26 cellular contexts compared by ENCODE assay signal in the genomic region with DNA sequence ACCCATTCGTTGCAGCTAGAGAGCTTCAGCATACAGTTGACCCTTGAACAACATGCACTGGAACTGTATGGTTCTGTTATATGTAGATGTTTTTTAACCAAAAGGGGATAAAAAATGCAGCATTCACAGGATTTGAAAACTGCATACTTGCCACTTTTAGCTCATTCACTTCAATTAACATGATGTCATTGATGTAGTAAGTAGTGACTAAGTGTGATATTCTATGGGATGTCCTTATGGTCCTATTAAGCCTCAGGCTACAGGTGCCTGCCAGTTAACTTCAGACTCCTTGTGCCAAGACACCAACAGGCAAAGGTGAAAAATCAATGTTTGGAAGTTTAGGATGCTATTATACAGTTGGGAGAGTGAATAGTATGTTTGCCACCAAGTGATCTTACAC.
A peak's percentile ranks its signal among the peaks of the same experiment; 100 is the strongest.
DNase-seq lines count a peak whose midpoint lies in the region; FAIRE-seq and TF ChIP-seq lines count a peak whose summit lies in the region.
"Had no signal": no experiment of that assay in that cellular context is flagged by ENCODE, and none has a peak within 500 bp of the region (broad histone marks: within the 10 kb centered on the region; RNA-seq: fewer than 3 reads in every experiment).

No MANE protein-coding gene starts in this region.

- H2BK120ac ChIP-seq in mesendoderm (ENCODE audit: low read depth, low read length): no peak overlapping the region

- no peak overlapping the region for H3K56ac ChIP-seq in mesendoderm (ENCODE audit: low read length)

- no peak overlapping the region for H2BK5ac ChIP-seq in mesendoderm (ENCODE audit: low read length)

- no peaks in the 10 kb centered on the region for H3K9me3 ChIP-seq in mammary epithelial cell (replicated peaks; ENCODE audit: insufficient read depth, low read length)
- H3K9me3 ChIP-seq: A549; BE2C; BLaER1 treated with 17β-estradiol and CSF1 and Interleukin-3, amounts not matched to agents 10 nM and 100 nM had no signal

- no peak overlapping the region for H3K9ac ChIP-seq in mammary epithelial cell (ENCODE audit: insufficient read depth, low read length)
- no peak overlapping the region for H3K9ac ChIP-seq in mesendoderm (ENCODE audit: low read length)
- H3K9ac ChIP-seq: BLaER1 treated with 17β-estradiol and CSF1 and Interleukin-3, amounts not matched to agents 10 nM and 100 nM had no signal

- H2AFZ ChIP-seq in mammary epithelial cell (ENCODE audit: low read depth, low read length): no peak overlapping the region

- in situ Hi-C loops in mammary epithelial cell (cut with MboI; ENCODE audit: low sequenced_read_pairs in 2 of 2) (no loop called here), GM13976 (cut with MboI; ENCODE audit: low sequenced_read_pairs, unreplicated experiment) (no loop called here)

- no peaks in the 10 kb centered on the region for H3K79me1 ChIP-seq in mesendoderm (ENCODE audit: low read length)

- H3K27ac ChIP-seq in mammary epithelial cell (ENCODE audit: insufficient read depth, low read depth, low read length): no peak overlapping the region
- H3K27ac ChIP-seq in mesendoderm (ENCODE audit: low read depth, low read length): no peak overlapping the region
- H3K27ac ChIP-seq: A549; BLaER1 treated with 17β-estradiol and CSF1 and Interleukin-3, amounts not matched to agents 10 nM and 100 nM had no signal

- H3K18ac ChIP-seq in mesendoderm (ENCODE audit: low read length): no peak overlapping the region

- CTCF ChIA-PET in MCF 10A (lab: Yijun Ruan, JAX): no interaction called here
- CTCF ChIA-PET in mammary epithelial cell (lab: Charles Lee; ENCODE audit: low non-redundant PET): interaction anchor here (0.6 kb wide), 1 partner anchor 969 kb away, joined by 7 read pairs; no protein-coding TSS in a partner anchor
- CTCF ChIA-PET in activated naive CD4-positive, alpha-beta T cell treated with anti-CD3 and anti-CD28 coated beads, Interleukin-2, amount 10 ng/mL, durations not matched to agents 7 days and 5 days (lab: Charles Lee): no interaction called here

- DNase-seq in MCF 10A (ENCODE audit: unreplicated experiment) (peak; percentile 29), mammary epithelial cell (no peak), M059J (ENCODE audit: low read depth) (peak; percentile 18), bronchial epithelial cell (ENCODE audit: low read depth) (peak; percentile 63), mesendoderm (peak; percentile 47), GM13976 (ENCODE audit: low spot score) (no peak)
- DNase-seq in activated naive CD4-positive, alpha-beta T cell treated with anti-CD3 and anti-CD28 coated beads, Interleukin-2, amount 10 ng/mL, durations not matched to agents 7 days and 5 days: no peak
- DNase-seq: 8988T; ACHN; AML-193; BE2C; CD4-positive, alpha-beta T cell; CD8-positive, alpha-beta memory T cell; DMS 273 treated with DMSO at 0.1 percent for 48 hours; DMS79; EL; GDM1; GOT3; H7; HCEC 1CT had no signal

- H4K20me1 ChIP-seq in mammary epithelial cell (ENCODE audit: insufficient read depth, low read length): no peaks in the 10 kb centered on the region
- H4K20me1 ChIP-seq: BLaER1 treated with 17β-estradiol and CSF1 and Interleukin-3, amounts not matched to agents 10 nM and 100 nM had no signal

- no peaks in the 10 kb centered on the region for H3K79me2 ChIP-seq in mammary epithelial cell (ENCODE audit: insufficient read depth, low read length)
- no peaks in the 10 kb centered on the region for H3K79me2 ChIP-seq in mesendoderm (ENCODE audit: control insufficient read depth, insufficient read depth, low read length)

- no peak overlapping the region for H3K27ac Mint-ChIP-seq in MCF 10A (ENCODE audit: low read depth, unreplicated experiment)
- H3K27ac Mint-ChIP-seq in activated naive CD4-positive, alpha-beta T cell treated with anti-CD3 and anti-CD28 coated beads, Interleukin-2, amount 10 ng/mL, durations not matched to agents 7 days and 5 days: no peak overlapping the region
- H3K27ac Mint-ChIP-seq: CD14-positive monocyte; CD4-positive, alpha-beta T cell; CD8-positive, alpha-beta memory T cell had no signal

- no peaks in the 10 kb centered on the region for H3K27me3 Mint-ChIP-seq in MCF 10A (ENCODE audit: insufficient read depth, unreplicated experiment)
- no peaks in the 10 kb centered on the region for H3K27me3 Mint-ChIP-seq in activated naive CD4-positive, alpha-beta T cell treated with anti-CD3 and anti-CD28 coated beads, Interleukin-2, amount 10 ng/mL, durations not matched to agents 7 days and 5 days

- no peak overlapping the region for H4K8ac ChIP-seq in mesendoderm (ENCODE audit: low read depth, low read length)

- peaks cover 20% of the 10 kb centered on the region for H3K9me3 Mint-ChIP-seq in MCF 10A (ENCODE audit: unreplicated experiment)
- no peaks in the 10 kb centered on the region for H3K9me3 Mint-ChIP-seq in activated naive CD4-positive, alpha-beta T cell treated with anti-CD3 and anti-CD28 coated beads, Interleukin-2, amount 10 ng/mL, durations not matched to agents 7 days and 5 days
- H3K9me3 Mint-ChIP-seq: CD4-positive, alpha-beta T cell had no signal

- no peak overlapping the region for H3K4me3 Mint-ChIP-seq in MCF 10A (ENCODE audit: unreplicated experiment)
- H3K4me3 Mint-ChIP-seq in activated naive CD4-positive, alpha-beta T cell treated with anti-CD3 and anti-CD28 coated beads, Interleukin-2, amount 10 ng/mL, durations not matched to agents 7 days and 5 days: no peak overlapping the region
- H3K4me3 Mint-ChIP-seq: CD14-positive monocyte; CD4-positive, alpha-beta T cell; CD8-positive, alpha-beta memory T cell had no signal

- peaks cover 21% of the 10 kb centered on the region for H3K4me1 Mint-ChIP-seq in MCF 10A (ENCODE audit: insufficient read depth, unreplicated experiment)
- no peaks in the 10 kb centered on the region for H3K4me1 Mint-ChIP-seq in activated naive CD4-positive, alpha-beta T cell treated with anti-CD3 and anti-CD28 coated beads, Interleukin-2, amount 10 ng/mL, durations not matched to agents 7 days and 5 days
- H3K4me1 Mint-ChIP-seq: CD14-positive monocyte; CD8-positive, alpha-beta memory T cell had no signal

- dilution Hi-C loops in mammary epithelial cell (cut with HindIII; ENCODE audit: low sequenced_read_pairs): no loop called here

- no peak overlapping the region for H2BK15ac ChIP-seq in mesendoderm (replicated peaks; ENCODE audit: low read depth)

- WGBS in mammary epithelial cell (ENCODE audit: low coverage, missing lambda C conversion rate): 86% methylated on average over 1 of the region's 1 CpG
- WGBS in mesendoderm (ENCODE audit: extremely low coverage, insufficient coverage, low lambda C conversion rate): no CpG with 5 or more reads among the region's 1 CpG

- H3K4me2 ChIP-seq in mammary epithelial cell (ENCODE audit: insufficient read depth, low read depth, low read length) (no peak overlapping the region), mesendoderm (ENCODE audit: low read length) (no peak overlapping the region)
- H3K4me2 ChIP-seq: A549; BLaER1 treated with 17β-estradiol and CSF1 and Interleukin-3, amounts not matched to agents 10 nM and 100 nM had no signal

- H3K4ac ChIP-seq in mesendoderm (ENCODE audit: low read depth, low read length): no peak overlapping the region

- intact Hi-C loops in MCF 10A (cut with micrococcal nuclease) (no loop called here), mammary epithelial cell (cut with micrococcal nuclease) (no loop called here)

- H2AK5ac ChIP-seq in mesendoderm (ENCODE audit: low read length): no peak overlapping the region

- TF ChIP-seq CTCF in MCF 10A (IDR thresholded peaks at IDR 0.05; ENCODE audit: unreplicated experiment) (no peak), mammary epithelial cell (conservative IDR thresholded peaks at IDR 0.05 in 1 of 2, IDR thresholded peaks at IDR 0.05 in 1 of 2; ENCODE audit: extremely low read depth in 1 of 2, insufficient read depth in 1 of 2, low read depth in 1 of 2, low read length in 2 of 2) (no peak), bronchial epithelial cell (IDR thresholded peaks at IDR 0.05; ENCODE audit: insufficient read depth, low read length, severe bottlenecking) (no peak), GM13976 (IDR thresholded peaks at IDR 0.05; ENCODE audit: borderline replicate concordance, control extremely low read depth, extremely low read depth, insufficient read depth, missing control alignments) (no peak)

- H3K27me3 ChIP-seq in mammary epithelial cell (ENCODE audit: insufficient read depth, low read length) (no peaks in the 10 kb centered on the region), bronchial epithelial cell (ENCODE audit: control insufficient read depth, insufficient read depth, low read length) (no peaks in the 10 kb centered on the region), mesendoderm (ENCODE audit: insufficient read depth, low read length, poor library complexity) (no peaks in the 10 kb centered on the region)
- H3K27me3 ChIP-seq: BE2C; BLaER1 treated with 17β-estradiol and CSF1 and Interleukin-3, amounts not matched to agents 10 nM and 100 nM had no signal

- H4K5ac ChIP-seq in mesendoderm (ENCODE audit: low read length): no peak overlapping the region

- H3K36me3 ChIP-seq in mammary epithelial cell (ENCODE audit: insufficient read depth, low read length): no peaks in the 10 kb centered on the region
- no peaks in the 10 kb centered on the region for H3K36me3 ChIP-seq in bronchial epithelial cell (ENCODE audit: control insufficient read depth, insufficient read depth, low read length)
- H3K36me3 ChIP-seq in mesendoderm (ENCODE audit: control insufficient read depth, insufficient read depth, low read length): no peaks in the 10 kb centered on the region
- H3K36me3 ChIP-seq: BE2C; BLaER1 treated with 17β-estradiol and CSF1 and Interleukin-3, amounts not matched to agents 10 nM and 100 nM had no signal

- H3K4me3 ChIP-seq in mammary epithelial cell (replicated peaks in 1 of 3; ENCODE audit: insufficient read depth in 1 of 3, low read depth in 2 of 3, low read length in 3 of 3): no peak overlapping the region
- no peak overlapping the region for H3K4me3 ChIP-seq in bronchial epithelial cell (ENCODE audit: low read depth, low read length)
- no peak overlapping the region for H3K4me3 ChIP-seq in mesendoderm (ENCODE audit: low read length)
- H3K4me3 ChIP-seq: A549; BLaER1 treated with 17β-estradiol and CSF1 and Interleukin-3, amounts not matched to agents 10 nM and 100 nM; GM12878 had no signal

- H3K23ac ChIP-seq in mesendoderm (ENCODE audit: low read length): no peak overlapping the region

- no peak for FAIRE-seq in bronchial epithelial cell (lab: Jason Lieb, UNC)
- FAIRE-seq: D721Med, GM12878, GM18507 had no signal

- H3K36me3 Mint-ChIP-seq in MCF 10A (ENCODE audit: insufficient read depth, unreplicated experiment): peaks cover 7% of the 10 kb centered on the region
- H3K36me3 Mint-ChIP-seq in activated naive CD4-positive, alpha-beta T cell treated with anti-CD3 and anti-CD28 coated beads, Interleukin-2, amount 10 ng/mL, durations not matched to agents 7 days and 5 days: no peaks in the 10 kb centered on the region
- H3K36me3 Mint-ChIP-seq: CD14-positive monocyte; CD8-positive, alpha-beta memory T cell had no signal

- BruUV-seq in MCF 10A (replicated peaks; lab: Mats Ljungman, UMichigan): no TSS peak
- BruUV-seq in mammary epithelial cell (replicated peaks; lab: Mats Ljungman, UMichigan): no TSS peak

- POLR2A ChIA-PET in MCF 10A (lab: Yijun Ruan, JAX): interaction anchor here (0.7 kb wide), 1 partner anchor 564 kb away, joined by 4 read pairs; no protein-coding TSS in a partner anchor

- H3K4me1 ChIP-seq in mammary epithelial cell (ENCODE audit: insufficient read depth, low read length) (no peaks in the 10 kb centered on the region), mesendoderm (ENCODE audit: control insufficient read depth, low read depth, low read length) (no peaks in the 10 kb centered on the region)
- H3K4me1 ChIP-seq: BE2C; BLaER1 treated with 17β-estradiol and CSF1 and Interleukin-3, amounts not matched to agents 10 nM and 100 nM had no signal

Comparison
In these comparisons a context has a peak if more than half of its experiments do, and no peak if none do; other contexts are left out.
1. DNase-seq: peak in MCF 10A (single experiment), M059J (single experiment), bronchial epithelial cell (single experiment) and mesendoderm (single experiment); none in mammary epithelial cell (single experiment), GM13976 (single experiment) and activated naive CD4-positive, alpha-beta T cell treated with anti-CD3 and anti-CD28 coated beads, Interleukin-2, amount 10 ng/mL, durations not matched to agents 7 days and 5 days (single experiment).